In the genomic region with DNA sequence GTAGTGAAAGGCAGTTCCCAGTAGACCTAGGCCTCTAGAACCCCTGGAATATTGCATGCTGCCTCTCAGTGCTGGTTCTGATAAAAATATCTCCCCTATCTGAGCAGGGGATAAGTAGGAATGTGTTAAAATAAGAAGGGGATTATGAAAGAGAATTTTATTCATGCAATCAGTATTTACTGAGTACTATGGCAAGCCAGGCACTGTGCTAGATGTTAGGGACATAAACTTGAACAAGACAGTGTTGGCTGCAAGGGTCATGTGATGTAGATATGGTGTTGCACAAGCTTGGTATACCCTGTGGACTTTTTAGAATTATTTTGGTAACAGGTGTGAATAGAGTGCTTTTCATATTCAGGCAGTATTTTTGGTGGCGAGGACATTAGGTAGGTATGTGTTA, we compare ENCODE assay signal across 30 cellular contexts. TPM values are rescaled to one million over a fixed set of nuclear protein-coding genes. Genes with fewer than 3 reads are reported as not detected.
"Had no signal": no experiment of that assay in that cellular context is flagged by ENCODE, and none has a peak within 500 bp of the region (broad histone marks: within the 10 kb centered on the region; RNA-seq: fewer than 3 reads in every experiment).

No MANE protein-coding gene starts in this region.

- DNase-seq: activated B cell treated with CpG ODN at 0.5 μM for 24 hours; activated CD4-positive, alpha-beta memory T cell treated with anti-CD3 and anti-CD28 coated beads for 36 hours; activated CD4-positive, alpha-beta T cell treated with anti-CD3 and anti-CD28 coated beads for 4 hours; activated CD4-positive, alpha-beta T cell treated with anti-CD3 and anti-CD28 coated beads, Interleukin-2, amount 50 U/mL, for 1 hour; activated CD4-positive, CD25-positive, alpha-beta regulatory T cell treated with anti-CD3 and anti-CD28 coated beads, Interleukin-2, amount 50 U/mL, for 72 hours; activated CD8-positive, alpha-beta memory T cell treated with anti-CD3 and anti-CD28 coated beads for 24 hours; activated CD8-positive, alpha-beta memory T cell treated with anti-CD3 and anti-CD28 coated beads, Interleukin-2, amount 10 ng/mL, durations not matched to agents 7 days and 5 days; activated CD8-positive, alpha-beta memory T cell treated with anti-CD3 and anti-CD28 coated beads, Interleukin-2, amount 50 U/mL, for 48 hours; activated effector memory CD4-positive, alpha-beta T cell treated with Interleukin-2 at 50 U/mL for 16 hours; activated naive CD4-positive, alpha-beta T cell treated with anti-CD3 and anti-CD28 coated beads, Interleukin-2, amount 10 ng/mL, durations not matched to agents 7 days and 5 days; activated naive CD8-positive, alpha-beta T cell treated with anti-CD3 and anti-CD28 coated beads, Interleukin-2, amount 50 U/mL, for 24 hours; activated T-cell treated with anti-CD3 and anti-CD28 coated beads, Interleukin-2, amount 50 U/mL, for 48 hours; amniotic stem cell; aorta; brain microvascular endothelial cell; central memory CD4-positive, alpha-beta T cell; NCI-H1105; NCI-H1417 treated with DMSO at 0.1 percent for 48 hours; NCI-H187 treated with DMSO at 0.1 percent for 48 hours; NCI-H2081; NCI-H345; NCI-H524 treated with DMSO at 0.1 percent for 48 hours; PC-3; Right ventricle myocardium superior; SW 1271; T-helper 1 cell; T-helper 2 cell; T-helper 9 cell had no signal

- H3K27ac ChIP-seq: brain microvascular endothelial cell, VCaP had no signal

- H3K27me3 ChIP-seq: brain microvascular endothelial cell had no signal

- H3K4me3 Mint-ChIP-seq: activated B cell treated with CpG ODN at 0.5 μM for 24 hours; activated CD4-positive, alpha-beta memory T cell treated with anti-CD3 and anti-CD28 coated beads for 36 hours; activated CD8-positive, alpha-beta memory T cell treated with anti-CD3 and anti-CD28 coated beads, Interleukin-2, amount 10 ng/mL, durations not matched to agents 7 days and 5 days; activated naive CD4-positive, alpha-beta T cell treated with anti-CD3 and anti-CD28 coated beads, Interleukin-2, amount 10 ng/mL, durations not matched to agents 7 days and 5 days; activated naive CD8-positive, alpha-beta T cell; activated naive CD8-positive, alpha-beta T cell treated with anti-CD3 and anti-CD28 coated beads, Interleukin-2, amount 50 U/mL, for 24 hours had no signal

- ATAC-seq: activated CD8-positive, alpha-beta memory T cell treated with anti-CD3 and anti-CD28 coated beads, Interleukin-2, amount 10 ng/mL, durations not matched to agents 7 days and 5 days; activated naive CD8-positive, alpha-beta T cell treated with anti-CD3 and anti-CD28 coated beads, Interleukin-2, amount 50 U/mL, for 24 hours; PC-3 had no signal

- H3K27ac Mint-ChIP-seq: activated B cell treated with CpG ODN at 0.5 μM for 24 hours; activated CD4-positive, alpha-beta memory T cell treated with anti-CD3 and anti-CD28 coated beads for 36 hours; activated CD8-positive, alpha-beta memory T cell treated with anti-CD3 and anti-CD28 coated beads, Interleukin-2, amount 10 ng/mL, durations not matched to agents 7 days and 5 days; activated naive CD4-positive, alpha-beta T cell treated with anti-CD3 and anti-CD28 coated beads, Interleukin-2, amount 10 ng/mL, durations not matched to agents 7 days and 5 days; activated naive CD8-positive, alpha-beta T cell; activated naive CD8-positive, alpha-beta T cell treated with anti-CD3 and anti-CD28 coated beads, Interleukin-2, amount 50 U/mL, for 24 hours had no signal

- H3K9me3 Mint-ChIP-seq: activated B cell treated with CpG ODN at 0.5 μM for 24 hours; activated CD4-positive, alpha-beta memory T cell treated with anti-CD3 and anti-CD28 coated beads for 36 hours; activated naive CD4-positive, alpha-beta T cell treated with anti-CD3 and anti-CD28 coated beads, Interleukin-2, amount 10 ng/mL, durations not matched to agents 7 days and 5 days; activated naive CD8-positive, alpha-beta T cell treated with anti-CD3 and anti-CD28 coated beads, Interleukin-2, amount 50 U/mL, for 24 hours had no signal

- H3K36me3 ChIP-seq: brain microvascular endothelial cell had no signal

- H3K4me1 Mint-ChIP-seq: activated B cell treated with CpG ODN at 0.5 μM for 24 hours; activated naive CD4-positive, alpha-beta T cell treated with anti-CD3 and anti-CD28 coated beads, Interleukin-2, amount 10 ng/mL, durations not matched to agents 7 days and 5 days; activated naive CD8-positive, alpha-beta T cell treated with anti-CD3 and anti-CD28 coated beads, Interleukin-2, amount 50 U/mL, for 24 hours had no signal

- H3K36me3 Mint-ChIP-seq: activated CD4-positive, alpha-beta memory T cell treated with anti-CD3 and anti-CD28 coated beads for 36 hours; activated CD8-positive, alpha-beta memory T cell treated with anti-CD3 and anti-CD28 coated beads, Interleukin-2, amount 10 ng/mL, durations not matched to agents 7 days and 5 days; activated naive CD4-positive, alpha-beta T cell treated with anti-CD3 and anti-CD28 coated beads, Interleukin-2, amount 10 ng/mL, durations not matched to agents 7 days and 5 days; activated naive CD8-positive, alpha-beta T cell had no signal

RNA-seq across cellular contexts. Expression of gene NOS1AP, which starts 23.6 kb away (rescaled TPM):
- total RNA-seq: activated B cell treated with CpG ODN at 0.5 μM for 24 hours; activated CD8-positive, alpha-beta memory T cell treated with anti-CD3 and anti-CD28 coated beads, Interleukin-2, amount 10 ng/mL, durations not matched to agents 7 days and 5 days had no signal
